11 cellular contexts compared by ENCODE assay signal in the genomic region with DNA sequence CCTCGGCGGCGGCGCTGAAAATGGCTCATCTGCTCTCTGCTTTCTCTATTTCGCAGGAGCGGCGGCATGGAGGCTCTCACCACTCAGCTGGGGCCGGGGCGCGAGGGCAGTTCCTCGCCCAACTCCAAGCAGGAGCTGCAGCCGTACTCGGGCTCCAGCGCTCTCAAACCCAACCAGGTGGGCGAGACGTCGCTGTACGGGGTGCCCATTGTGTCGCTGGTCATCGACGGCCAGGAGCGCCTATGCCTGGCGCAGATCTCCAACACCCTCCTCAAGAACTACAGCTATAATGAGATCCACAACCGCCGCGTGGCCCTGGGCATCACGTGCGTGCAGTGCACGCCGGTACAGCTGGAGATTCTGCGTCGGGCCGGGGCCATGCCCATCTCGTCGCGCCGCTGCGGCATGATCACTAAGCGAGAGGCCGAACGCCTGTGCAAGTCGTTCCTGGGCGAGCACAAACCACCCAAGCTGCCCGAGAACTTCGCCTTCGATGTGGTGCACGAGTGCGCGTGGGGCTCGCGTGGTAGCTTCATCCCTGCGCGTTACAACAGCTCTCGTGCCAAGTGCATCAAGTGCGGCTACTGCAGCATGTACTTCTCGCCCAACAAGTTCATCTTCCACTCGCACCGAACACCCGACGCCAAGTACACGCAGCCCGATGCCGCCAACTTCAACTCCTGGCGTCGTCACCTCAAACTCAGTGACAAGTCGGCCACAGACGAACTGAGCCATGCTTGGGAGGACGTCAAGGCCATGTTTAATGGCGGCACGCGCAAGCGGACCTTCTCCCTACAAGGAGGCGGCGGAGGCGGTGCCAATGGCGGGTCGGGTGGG. TPM values are rescaled to one million over a fixed set of nuclear protein-coding genes. Genes with fewer than 3 reads are reported as not detected.
DNase-seq lines count a peak whose midpoint lies in the region; ATAC-seq lines count a peak whose summit lies in the region.
"Had no signal": no experiment of that assay in that cellular context is flagged by ENCODE, and none has a peak within 500 bp of the region (broad histone marks: within the 10 kb centered on the region; RNA-seq: fewer than 3 reads in every experiment).

No MANE protein-coding gene starts in this region.

- H3K4me1 Mint-ChIP-seq in activated T-cell treated with anti-CD3 and anti-CD28 coated beads, Interleukin-2, amount 50 U/mL, for 4 hours (ENCODE audit: low read depth) = peaks cover 59% of the 10 kb centered on the region
- peaks cover 49% of the 10 kb centered on the region for H3K4me1 Mint-ChIP-seq in activated T-cell treated with anti-CD3 and anti-CD28 coated beads, Interleukin-2, amount 50 U/mL, for 72 hours (ENCODE audit: low read depth)
- H3K4me1 Mint-ChIP-seq in stimulated activated naive B cell treated with anti-CD40 and anti-IgM and Interleukin-4, amounts not matched to agents 10 μg/mL and 1 μg/mL and 100 μg/mL, for 72 hours = peaks cover 42 to 77% of the 10 kb centered on the region in 2 donors

- H3K27me3 Mint-ChIP-seq in activated T-cell treated with anti-CD3 and anti-CD28 coated beads, Interleukin-2, amount 50 U/mL, for 4 hours (ENCODE audit: low read depth) = peaks cover 74% of the 10 kb centered on the region
- H3K27me3 Mint-ChIP-seq in activated T-cell treated with anti-CD3 and anti-CD28 coated beads, Interleukin-2, amount 50 U/mL, for 72 hours (ENCODE audit: low read depth) = peaks cover 80% of the 10 kb centered on the region
- peaks cover 75 to 81% of the 10 kb centered on the region in 2 donors for H3K27me3 Mint-ChIP-seq in stimulated activated naive B cell treated with anti-CD40 and anti-IgM and Interleukin-4, amounts not matched to agents 10 μg/mL and 1 μg/mL and 100 μg/mL, for 72 hours

- ATAC-seq in activated T-cell treated with anti-CD3 and anti-CD28 coated beads, Interleukin-2, amount 50 U/mL, for 4 hours = no peak
- no peak for ATAC-seq in activated T-cell treated with anti-CD3 and anti-CD28 coated beads, Interleukin-2, amount 50 U/mL, for 72 hours (replicated peaks in 1 of 2)
- no peak for ATAC-seq in stimulated activated naive B cell treated with anti-CD40 and anti-IgM and Interleukin-4, amounts not matched to agents 10 μg/mL and 1 μg/mL and 100 μg/mL, for 72 hours (replicated peaks)
- no peak for ATAC-seq in HG03139 (IDR thresholded peaks at IDR 0.05; ENCODE audit: unreplicated experiment)

- no peaks in the 10 kb centered on the region for H3K36me3 Mint-ChIP-seq in activated T-cell treated with anti-CD3 and anti-CD28 coated beads, Interleukin-2, amount 50 U/mL, for 4 hours (ENCODE audit: insufficient read depth)
- H3K36me3 Mint-ChIP-seq in activated T-cell treated with anti-CD3 and anti-CD28 coated beads, Interleukin-2, amount 50 U/mL, for 72 hours (ENCODE audit: insufficient read depth in 2 of 2) = peaks cover 0 to 3% of the 10 kb centered on the region in 2 donors
- H3K36me3 Mint-ChIP-seq in stimulated activated naive B cell treated with anti-CD40 and anti-IgM and Interleukin-4, amounts not matched to agents 10 μg/mL and 1 μg/mL and 100 μg/mL, for 72 hours = peaks cover 15 to 26% of the 10 kb centered on the region in 2 donors

- peak overlapping the region; percentile 51 for H3K4me3 Mint-ChIP-seq in activated T-cell treated with anti-CD3 and anti-CD28 coated beads, Interleukin-2, amount 50 U/mL, for 4 hours
- H3K4me3 Mint-ChIP-seq in activated T-cell treated with anti-CD3 and anti-CD28 coated beads, Interleukin-2, amount 50 U/mL, for 72 hours = peak overlapping the region; percentile 46 to 78
- H3K4me3 Mint-ChIP-seq in stimulated activated naive B cell treated with anti-CD40 and anti-IgM and Interleukin-4, amounts not matched to agents 10 μg/mL and 1 μg/mL and 100 μg/mL, for 72 hours = peak overlapping the region; percentile 67 to 76

- no peak overlapping the region for H3K27ac Mint-ChIP-seq in activated T-cell treated with anti-CD3 and anti-CD28 coated beads, Interleukin-2, amount 50 U/mL, for 72 hours
- peak overlapping the region; percentile 95 for H3K27ac Mint-ChIP-seq in stimulated activated naive B cell treated with anti-CD40 and anti-IgM and Interleukin-4, amounts not matched to agents 10 μg/mL and 1 μg/mL and 100 μg/mL, for 72 hours

- H3K9me3 Mint-ChIP-seq in activated T-cell treated with anti-CD3 and anti-CD28 coated beads, Interleukin-2, amount 50 U/mL, for 4 hours = no peaks in the 10 kb centered on the region
- no peaks in the 10 kb centered on the region for H3K9me3 Mint-ChIP-seq in activated T-cell treated with anti-CD3 and anti-CD28 coated beads, Interleukin-2, amount 50 U/mL, for 72 hours
- H3K9me3 Mint-ChIP-seq in stimulated activated naive B cell treated with anti-CD40 and anti-IgM and Interleukin-4, amounts not matched to agents 10 μg/mL and 1 μg/mL and 100 μg/mL, for 72 hours = peaks cover 4 to 8% of the 10 kb centered on the region in 2 donors

- no peak for DNase-seq in activated T-cell treated with anti-CD3 and anti-CD28 coated beads, Interleukin-2, amount 50 U/mL, for 4 hours
- DNase-seq in activated T-cell treated with anti-CD3 and anti-CD28 coated beads, Interleukin-2, amount 50 U/mL, for 1 hour = no peak
- peak in 1 of 2 donors; percentile 15 for DNase-seq in activated T-cell treated with anti-CD3 and anti-CD28 coated beads, Interleukin-2, amount 50 U/mL, for 72 hours
- DNase-seq in iPS-NIHi11 (ENCODE audit: low spot score) (peak; percentile 21), germinal center (ENCODE audit: low spot score) (no peak), cerebellar cortex (ENCODE audit: low spot score) (no peak)
- no peak for DNase-seq in stimulated activated naive B cell treated with anti-CD40 and anti-IgM and Interleukin-4, amounts not matched to agents 10 μg/mL and 1 μg/mL and 100 μg/mL, for 72 hours
- DNase-seq: NCI-H345 had no signal

RNA-seq across cellular contexts. Expression of a gene that starts 0.8 kb away (rescaled TPM):
- total RNA-seq in activated T-cell treated with anti-CD3 and anti-CD28 coated beads, Interleukin-2, amount 50 U/mL, for 4 hours = under 1 TPM; 0.15 to 0.34 (median 0.33) TPM
- under 1 TPM; 0.31 to 0.95 TPM for total RNA-seq in activated T-cell treated with anti-CD3 and anti-CD28 coated beads, Interleukin-2, amount 50 U/mL, for 72 hours
- total RNA-seq: fibroblast of villous mesenchyme had no signal

RNA-seq across cellular contexts. Expression of a gene that starts 13.7 kb away (rescaled TPM):
- total RNA-seq in activated T-cell treated with anti-CD3 and anti-CD28 coated beads, Interleukin-2, amount 50 U/mL, for 4 hours = not detected
- not detected for total RNA-seq in activated T-cell treated with anti-CD3 and anti-CD28 coated beads, Interleukin-2, amount 50 U/mL, for 72 hours
- total RNA-seq: fibroblast of villous mesenchyme; T-helper 1 cell treated with Interleukin-12 subunit alpha and Interleukin-12 subunit beta and Interleukin-4 antibody, amounts not matched to agents 30 ng/mL and 1 ng/mL, for 36 hours had no signal
